ENCODE assay signal across 9 cellular contexts in genomic region chr5:176361437-176362097, GRCh38. TPM values are rescaled to one million over a fixed set of nuclear protein-coding genes. Genes with fewer than 3 reads are reported as not detected.
A peak's percentile ranks its signal among the peaks of the same experiment; 100 is the strongest.
DNase-seq lines count a peak whose midpoint lies in the region; ATAC-seq, FAIRE-seq and TF ChIP-seq lines count a peak whose summit lies in the region.
"Had no signal": no experiment of that assay in that cellular context is flagged by ENCODE, and none has a peak within 500 bp of the region (broad histone marks: within the 10 kb centered on the region; RNA-seq: fewer than 3 reads in every experiment).

A gene with protein sequence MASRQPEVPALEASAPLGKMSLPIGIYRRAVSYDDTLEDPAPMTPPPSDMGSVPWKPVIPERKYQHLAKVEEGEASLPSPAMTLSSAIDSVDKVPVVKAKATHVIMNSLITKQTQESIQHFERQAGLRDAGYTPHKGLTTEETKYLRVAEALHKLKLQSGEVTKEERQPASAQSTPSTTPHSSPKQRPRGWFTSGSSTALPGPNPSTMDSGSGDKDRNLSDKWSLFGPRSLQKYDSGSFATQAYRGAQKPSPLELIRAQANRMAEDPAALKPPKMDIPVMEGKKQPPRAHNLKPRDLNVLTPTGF (minus strand): TSS chr5:176361764. CDS start chr5:176359508, 2,256 bp downstream.

- no peak for FAIRE-seq in bronchial epithelial cell (lab: Jason Lieb, UNC)
- FAIRE-seq: colon had no signal

- H3K27me3 ChIP-seq in bronchial epithelial cell (ENCODE audit: control insufficient read depth, insufficient read depth, low read length) = no peaks in the 10 kb centered on the region

- H3K4me3 ChIP-seq in WI38 (ENCODE audit: low read depth, low read length) = peak within 1 kb of the TSS; percentile 96
- peak within 1 kb of the TSS; percentile 84 for H3K4me3 ChIP-seq in bronchial epithelial cell (ENCODE audit: low read depth, low read length)

- ATAC-seq in GM18907 (IDR thresholded peaks at IDR 0.05; ENCODE audit: unreplicated experiment) (peak; percentile 92), HG03159 (IDR thresholded peaks at IDR 0.05; ENCODE audit: unreplicated experiment) (peak; percentile 88)

- TF ChIP-seq CTCF in WI38 (IDR thresholded peaks at IDR 0.05; ENCODE audit: low read depth, low read length) (no peak), bronchial epithelial cell (IDR thresholded peaks at IDR 0.05; ENCODE audit: insufficient read depth, low read length, severe bottlenecking) (peak; percentile 35)

- DNase-seq in AG08396 (ENCODE audit: low spot score) = peak; percentile 92
- DNase-seq in NCI-H2227 (lab: John Stamatoyannopoulos, UW; ENCODE audit: unreplicated experiment) = peak; percentile 86
- peak; percentile 83 for DNase-seq in bronchial epithelial cell (ENCODE audit: low read depth)
- DNase-seq in iPS-NIHi7 (ENCODE audit: extremely low spot score) = peak; percentile 87
- peak; percentile 56 for DNase-seq in smooth muscle cell of the brain vasculature (ENCODE audit: low read depth, low spot score)

- peaks cover 6% of the 10 kb centered on the region for H3K36me3 ChIP-seq in bronchial epithelial cell (ENCODE audit: control insufficient read depth, insufficient read depth, low read length)

RNA-seq across cellular contexts. Expression of the gene that starts here (rescaled TPM):
- 54.2 and 70.2 TPM in 2 replicates for total RNA-seq in bronchial epithelial cell

Comparison
In these comparisons a context has a peak if more than half of its experiments do, and no peak if none do; other contexts are left out.
1. Peak in every context shown above with its lines: DNase-seq, ATAC-seq and H3K4me3 ChIP-seq.